In genomic region chr3:38496131-38496910, GRCh38 we compare ENCODE assay signal across 8 cellular contexts. TPM values are rescaled to one million over a fixed set of nuclear protein-coding genes. Genes with fewer than 3 reads are reported as not detected.
DNase-seq lines count a peak whose midpoint lies in the region; ATAC-seq and TF ChIP-seq lines count a peak whose summit lies in the region.

Gene EXOG (plus strand): TSS chr3:38496340. CDS start chr3:38496368, 28 bp downstream.

- DNase-seq in NCI-H187 treated with DMSO at 0.1 percent for 48 hours (lab: John Stamatoyannopoulos, UW) = peak; percentile 25
- peak; percentile 82 to 95 (median 93) for DNase-seq in T-helper 2 cell
- DNase-seq in anterior cingulate cortex (lab: John Stamatoyannopoulos, UW) = peak; percentile 54 to 96 (median 92)
- DNase-seq in right cardiac atrium = peak; percentile 96 to 98 (median 96)
- DNase-seq in putamen (ENCODE audit: low spot score) = peak; percentile 94
- no peak for DNase-seq in vagina (ENCODE audit: extremely low spot score in 2 of 2)

- under 1% methylated on average over 53 of the region's 53 CpGs for WGBS in right cardiac atrium

- H3K4me3 ChIP-seq in right cardiac atrium (ENCODE audit: low read length) (peak within 1 kb of the TSS; percentile 82), vagina (peak within 1 kb of the TSS; percentile 69 to 84)

- ATAC-seq in GM18499 (IDR thresholded peaks at IDR 0.05; ENCODE audit: insufficient read depth, unreplicated experiment) = peak; percentile 36
- ATAC-seq in HG02943 (IDR thresholded peaks at IDR 0.05; ENCODE audit: low read depth, unreplicated experiment) = peak; percentile 82
- ATAC-seq in right cardiac atrium = peak; percentile 95 to 96

- H3K27ac ChIP-seq in right cardiac atrium (ENCODE audit: low read length) (peak within 1 kb of the TSS; percentile 76), vagina (peak within 1 kb of the TSS; percentile 83)

- TF ChIP-seq POLR2A in vagina (IDR thresholded peaks at IDR 0.05) = no peak

- no peaks in the 10 kb centered on the region for H3K27me3 ChIP-seq in right cardiac atrium (ENCODE audit: control insufficient read depth, insufficient read depth)
- H3K27me3 ChIP-seq in vagina = no peaks in the 10 kb centered on the region

- no peaks in the 10 kb centered on the region for H3K4me1 ChIP-seq in right cardiac atrium (ENCODE audit: control insufficient read depth, insufficient read depth, low read length)
- peaks cover 14% of the 10 kb centered on the region for H3K4me1 ChIP-seq in vagina

- TF ChIP-seq CTCF in vagina (IDR thresholded peaks at IDR 0.05) = peak; percentile 49 to 90 (median 52)

- H3K9me3 ChIP-seq in right cardiac atrium (ENCODE audit: control insufficient read depth, low read length) = no peaks in the 10 kb centered on the region
- H3K9me3 ChIP-seq in vagina = no peaks in the 10 kb centered on the region

- intact Hi-C loops in right cardiac atrium (cut with DNase I) (loop anchor here in 2 of 4 donors (5.0 to 10.0 kb wide), 2 partner anchors 156 to 158 kb away; no protein-coding TSS in a partner anchor), vagina (cut with DNase I) (no loop called here)

- H3K36me3 ChIP-seq in vagina = peaks cover 0 to 2% of the 10 kb centered on the region in 2 donors

RNA-seq across cellular contexts. Expression of gene EXOG, which starts in this region (rescaled TPM):
- total RNA-seq in right cardiac atrium = 10 to 100 TPM; 19.4 to 27.7 (median 24.6) TPM
- 22.4 TPM for polyA plus RNA-seq in right cardiac atrium
- 8.8 TPM for total RNA-seq in vagina

Comparison
In these comparisons a context has a peak if more than half of its experiments do, and no peak if none do; other contexts are left out.
1. ATAC-seq: peak in every context shown above with its lines; median percentile 96 in right cardiac atrium; 82 in HG02943; 36 in GM18499.
2. DNase-seq: peak in NCI-H187 treated with DMSO at 0.1 percent for 48 hours (single experiment), T-helper 2 cell (5 of 5), anterior cingulate cortex (58 of 58), right cardiac atrium (3 of 3) and putamen (single experiment); none in vagina (0 of 2).